In genomic region chr2:69770747-69771146, GRCh38 we compare ENCODE assay signal across 13 cellular contexts. TPM values are rescaled to one million over a fixed set of nuclear protein-coding genes. Genes with fewer than 3 reads are reported as not detected.
DNase-seq lines count a peak whose midpoint lies in the region; ATAC-seq, FAIRE-seq and TF ChIP-seq lines count a peak whose summit lies in the region.
"Had no signal": no experiment of that assay in that cellular context is flagged by ENCODE, and none has a peak within 500 bp of the region (broad histone marks: within the 10 kb centered on the region; RNA-seq: fewer than 3 reads in every experiment).

No MANE protein-coding gene starts in this region.

- POLR2A ChIA-PET in activated CD8-positive, alpha-beta T cell treated with anti-CD3 and anti-CD28 coated beads, Interleukin-2, amount 10 ng/mL, durations not matched to agents 7 days and 5 days (lab: Charles Lee): no interaction called here
- POLR2A ChIA-PET in activated CD8-positive, alpha-beta T cell treated with anti-CD3 and anti-CD28 coated beads for 36 hours (lab: Charles Lee): interaction anchor here (0.9 kb wide), 1 partner anchor 24 kb away, joined by 3 read pairs; no protein-coding TSS in a partner anchor
- POLR2A ChIA-PET in K562 (lab: Yijun Ruan, JAX): no interaction called here

- peak overlapping the region; percentile 5; the same call in 1 of the 2 replicates for H2AFZ ChIP-seq in K562 (ENCODE audit: low read depth, low read length)

- H3K4me1 ChIP-seq in K562 (replicated peaks in 1 of 2; ENCODE audit: control insufficient read depth in 2 of 2, insufficient read depth in 2 of 2, low read length in 2 of 2) (peaks cover 14 to 19% of the 10 kb centered on the region in 2 experiments; a peak in 4 of 5 replicates), thyroid gland (peaks cover 11 to 51% of the 10 kb centered on the region in 2 donors)

- H3K9me3 Mint-ChIP-seq in activated CD8-positive, alpha-beta T cell treated with anti-CD3 and anti-CD28 coated beads, Interleukin-2, amount 10 ng/mL, durations not matched to agents 7 days and 5 days (ENCODE audit: insufficient read depth): no peaks in the 10 kb centered on the region
- no peaks in the 10 kb centered on the region for H3K9me3 Mint-ChIP-seq in activated CD8-positive, alpha-beta T cell treated with anti-CD3 and anti-CD28 coated beads for 36 hours
- H3K9me3 Mint-ChIP-seq: naive thymus-derived CD8-positive, alpha-beta T cell; WTC11 had no signal

- TF ChIP-seq EP300 in K562 (IDR thresholded peaks at IDR 0.05; ENCODE audit: low read length): no peak

- H3K36me3 Mint-ChIP-seq in activated CD8-positive, alpha-beta T cell treated with anti-CD3 and anti-CD28 coated beads, Interleukin-2, amount 10 ng/mL, durations not matched to agents 7 days and 5 days (ENCODE audit: low read depth): peaks cover 13% of the 10 kb centered on the region
- H3K36me3 Mint-ChIP-seq in activated CD8-positive, alpha-beta T cell treated with anti-CD3 and anti-CD28 coated beads for 36 hours (ENCODE audit: low read depth): no peaks in the 10 kb centered on the region
- H3K36me3 Mint-ChIP-seq: naive thymus-derived CD8-positive, alpha-beta T cell; WTC11 had no signal

- H3K4me2 ChIP-seq in K562 (ENCODE audit: insufficient read depth, low read length): no peak overlapping the region; the same call in 1 of the 2 replicates

- no peak overlapping the region for H3K9ac ChIP-seq in K562 (ENCODE audit: insufficient read depth in 1 of 2, low read depth in 2 of 2, low read length in 2 of 2)

- H3K4me1 Mint-ChIP-seq in activated CD8-positive, alpha-beta T cell treated with anti-CD3 and anti-CD28 coated beads, Interleukin-2, amount 10 ng/mL, durations not matched to agents 7 days and 5 days (ENCODE audit: low read depth): peaks cover 79% of the 10 kb centered on the region
- H3K4me1 Mint-ChIP-seq in activated CD8-positive, alpha-beta T cell treated with anti-CD3 and anti-CD28 coated beads for 36 hours (ENCODE audit: low read depth): peaks cover 60% of the 10 kb centered on the region

- H3K4me3 ChIP-seq in K562: no peak overlapping the region
- no peak overlapping the region for H3K4me3 ChIP-seq in thyroid gland (replicated peaks in 1 of 3)
- H3K4me3 ChIP-seq: heart right ventricle had no signal

- H3K36me3 ChIP-seq in K562 (ENCODE audit: control insufficient read depth, insufficient read depth, low read length) (no peaks in the 10 kb centered on the region), thyroid gland (no peaks in the 10 kb centered on the region)
- H3K36me3 ChIP-seq: heart right ventricle had no signal

- no TSS peak for BruUV-seq in K562 (replicated peaks; lab: Mats Ljungman, UMichigan)

- FAIRE-seq in K562 (lab: Jason Lieb, UNC): no peak

- no peak for TF ChIP-seq CTCF in activated CD8-positive, alpha-beta T cell treated with anti-CD3 and anti-CD28 coated beads for 36 hours (IDR thresholded peaks at IDR 0.05)
- TF ChIP-seq CTCF in K562 (IDR thresholded peaks at IDR 0.05 in 2 of 3, conservative IDR thresholded peaks at IDR 0.05 in 1 of 3; ENCODE audit: insufficient read depth in 2 of 3, low read depth in 1 of 3, low read length in 3 of 3): no peak
- TF ChIP-seq CTCF in thyroid gland (IDR thresholded peaks at IDR 0.05): no peak

- H3K79me2 ChIP-seq in K562 (ENCODE audit: control insufficient read depth, insufficient read depth, low read length): no peaks in the 10 kb centered on the region

- ATAC-seq in activated CD8-positive, alpha-beta T cell treated with anti-CD3 and anti-CD28 coated beads, Interleukin-2, amount 10 ng/mL, durations not matched to agents 7 days and 5 days: no peak
- no peak for ATAC-seq in activated CD8-positive, alpha-beta T cell treated with anti-CD3 and anti-CD28 coated beads for 36 hours
- ATAC-seq in K562: no peak
- ATAC-seq in left colon: peak; percentile 31
- ATAC-seq in GM21360 (IDR thresholded peaks at IDR 0.05; ENCODE audit: unreplicated experiment): no peak
- no peak for ATAC-seq in HG03025 (IDR thresholded peaks at IDR 0.05; ENCODE audit: low FRiP score, unreplicated experiment)
- ATAC-seq: naive thymus-derived CD8-positive, alpha-beta T cell; WTC11 had no signal

- no peaks in the 10 kb centered on the region for H3K9me1 ChIP-seq in K562 (ENCODE audit: control insufficient read depth, insufficient read depth, low read length)

- peak overlapping the region; percentile 10 for H3K4me3 Mint-ChIP-seq in activated CD8-positive, alpha-beta T cell treated with anti-CD3 and anti-CD28 coated beads, Interleukin-2, amount 10 ng/mL, durations not matched to agents 7 days and 5 days
- no peak overlapping the region for H3K4me3 Mint-ChIP-seq in activated CD8-positive, alpha-beta T cell treated with anti-CD3 and anti-CD28 coated beads for 36 hours
- H3K4me3 Mint-ChIP-seq: WTC11 had no signal

- no peaks in the 10 kb centered on the region for H3K27me3 Mint-ChIP-seq in activated CD8-positive, alpha-beta T cell treated with anti-CD3 and anti-CD28 coated beads, Interleukin-2, amount 10 ng/mL, durations not matched to agents 7 days and 5 days (ENCODE audit: low read depth)
- no peaks in the 10 kb centered on the region for H3K27me3 Mint-ChIP-seq in activated CD8-positive, alpha-beta T cell treated with anti-CD3 and anti-CD28 coated beads for 36 hours
- H3K27me3 Mint-ChIP-seq: naive thymus-derived CD8-positive, alpha-beta T cell had no signal

- H3K27me3 ChIP-seq in K562 (ENCODE audit: control insufficient read depth in 2 of 2, insufficient read depth in 2 of 2, low read length in 2 of 2) (no peaks in the 10 kb centered on the region), thyroid gland (no peaks in the 10 kb centered on the region)
- H3K27me3 ChIP-seq: heart right ventricle had no signal

- H4K20me1 ChIP-seq in K562 (replicated peaks; ENCODE audit: control insufficient read depth, insufficient read depth, low read length): no peaks in the 10 kb centered on the region

- in situ Hi-C loops in K562 (cut with MboI): no loop called here

- TF ChIP-seq POLR2A in K562 (conservative IDR thresholded peaks at IDR 0.05): no peak
- TF ChIP-seq POLR2A in thyroid gland (IDR thresholded peaks at IDR 0.05): no peak

- no peak for TF ChIP-seq RAD21 in K562 (CRISPR knock-in tag; conservative IDR thresholded peaks at IDR 0.05 in 1 of 2, IDR thresholded peaks at IDR 0.05 in 1 of 2)

- intact Hi-C loops in activated CD8-positive, alpha-beta T cell treated with anti-CD3 and anti-CD28 coated beads for 36 hours (cut with micrococcal nuclease): loop anchor here (5.0 kb wide), 1 partner anchor 47 kb away; no protein-coding TSS in a partner anchor
- intact Hi-C loops in K562 (cut with micrococcal nuclease): no loop called here
- intact Hi-C loops in left colon (cut with DNase I, micrococcal nuclease): no loop called here
- intact Hi-C loops in thyroid gland (cut with DNase I): no loop called here

- peak overlapping the region; percentile 82 for H3K27ac Mint-ChIP-seq in activated CD8-positive, alpha-beta T cell treated with anti-CD3 and anti-CD28 coated beads, Interleukin-2, amount 10 ng/mL, durations not matched to agents 7 days and 5 days
- no peak overlapping the region for H3K27ac Mint-ChIP-seq in activated CD8-positive, alpha-beta T cell treated with anti-CD3 and anti-CD28 coated beads for 36 hours
- H3K27ac Mint-ChIP-seq: WTC11 had no signal

- WGBS in K562 (ENCODE audit: insufficient coverage, low coverage, missing lambda C conversion rate): 71% methylated on average over 10 of the region's 10 CpGs
- WGBS in thyroid gland, 2 donors: 95% methylated on average over 10 of the region's 10 CpGs

- no peak overlapping the region; the same call in 2 of the 3 replicates for H3K27ac ChIP-seq in K562 (ENCODE audit: extremely low read depth, low read depth, low read length)
- peak overlapping the region in 2 of 3 donors; percentile 50 to 65 for H3K27ac ChIP-seq in thyroid gland

- H3K9me3 ChIP-seq in K562 (replicated peaks; ENCODE audit: control insufficient read depth, insufficient read depth, low read depth, low read length) (no peaks in the 10 kb centered on the region), thyroid gland (no peaks in the 10 kb centered on the region)

- DNase-seq in activated CD8-positive, alpha-beta T cell treated with anti-CD3 and anti-CD28 coated beads, Interleukin-2, amount 10 ng/mL, durations not matched to agents 7 days and 5 days: no peak
- DNase-seq in activated CD8-positive, alpha-beta T cell treated with anti-CD3 and anti-CD28 coated beads for 36 hours: no peak
- DNase-seq in K562 (ENCODE audit: extremely low read depth in 1 of 4, low spot score in 3 of 4): no peak
- peak in 1 of 2 donors; percentile 16 for DNase-seq in left colon
- DNase-seq in thyroid gland: no peak
- no peak for DNase-seq in NCI-H2029 treated with DMSO at 0.1 percent for 48 hours (lab: John Stamatoyannopoulos, UW)
- DNase-seq: DMS 273 treated with DMSO at 0.1 percent for 48 hours, NCI-H2107 had no signal

- CTCF ChIA-PET in activated CD8-positive, alpha-beta T cell treated with anti-CD3 and anti-CD28 coated beads, Interleukin-2, amount 10 ng/mL, durations not matched to agents 7 days and 5 days (lab: Charles Lee): interaction anchor here (1.3 to 1.5 kb wide), 3 partner anchors 9 to 46 kb away, joined by 3 to 5 read pairs (median 4); no protein-coding TSS in a partner anchor
- CTCF ChIA-PET in activated CD8-positive, alpha-beta T cell treated with anti-CD3 and anti-CD28 coated beads for 36 hours (lab: Charles Lee): interaction anchor here (2.8 to 2.9 kb wide), 2 partner anchors 46 kb away, joined by 9 to 10 read pairs; no protein-coding TSS in a partner anchor
- CTCF ChIA-PET in K562 (lab: Yijun Ruan, JAX; ENCODE audit: low intra/inter-chr PET ratio): no interaction called here

RNA-seq across cellular contexts. Expression of gene ANXA4, which starts 28.8 kb away (rescaled TPM):
- 10 to 100 TPM; 53.5 to 59.5 TPM for total RNA-seq in activated CD8-positive, alpha-beta T cell treated with anti-CD3 and anti-CD28 coated beads, Interleukin-2, amount 10 ng/mL, durations not matched to agents 7 days and 5 days
- 10 to 100 TPM; 14.6 to 17.5 TPM for total RNA-seq in activated CD8-positive, alpha-beta T cell treated with anti-CD3 and anti-CD28 coated beads for 36 hours
- 15.5 and 15.8 TPM in 2 replicates for total RNA-seq in K562 (2011; cell fraction: chromatin; rRNA removed; ENCODE audit: low replicate concordance)
- 8.4 and 9.0 TPM in 2 replicates for total RNA-seq in K562 (2011; cell fraction: nucleolus; rRNA removed)
- 12.1 and 16.6 TPM in 2 replicates for total RNA-seq in K562 (2011; cell fraction: nucleoplasm; rRNA removed)
- total RNA-seq in K562 (2014; rRNA removed): 7.5 and 10.9 TPM in 2 replicates
- 3.0 and 3.7 TPM in 2 replicates for total RNA-seq in K562 (2014; rRNA removed; fragmentation: Illumina TruSeq; extraction: Trizol)
- 2.9 and 3.4 TPM in 2 replicates for total RNA-seq in K562 (2015; rRNA removed; fragmentation: Illumina TruSeq; extraction: Trizol)
- 11.8 and 12.7 TPM in 2 replicates for total RNA-seq in K562 (2021)
- 9.5 and 11.7 TPM in 2 replicates for polyA plus RNA-seq in K562 (2011; rRNA removed)
- 9.1 and 15.4 TPM in 2 replicates for polyA plus RNA-seq in K562 (2011; cell fraction: cytosol; rRNA removed)
- 7.3 and 16.5 TPM in 2 replicates for polyA plus RNA-seq in K562 (2011; cell fraction: nucleus; rRNA removed)
- 16.0 and 34.4 TPM in 2 replicates for polyA plus RNA-seq in K562 (2012)
- 13.6 and 16.1 TPM in 2 replicates for polyA plus RNA-seq in K562 (2014; fragmentation: Illumina TruSeq; extraction: Trizol)
- 10 to 100 TPM; 11.6 to 13.2 TPM for polyA plus RNA-seq in K562 (2014; fragmentation: Nextera tagmentation; extraction: Ambion mirVana)
- polyA plus RNA-seq in K562 (2014; rRNA removed): 10.2 and 10.9 TPM in 2 replicates
- 7.3 and 14.4 TPM in 2 replicates for polyA minus RNA-seq in K562 (2011; rRNA and poly(A)+ RNA removed)
- polyA minus RNA-seq in K562 (2011; cell fraction: cytosol; rRNA and poly(A)+ RNA removed): 5.4 and 8.7 TPM in 2 replicates
- 5.4 and 10.0 TPM in 2 replicates for polyA minus RNA-seq in K562 (2011; cell fraction: nucleus; rRNA and poly(A)+ RNA removed)
- total RNA-seq in left colon: 100 to 1,000 TPM; 271 to 289 TPM
- total RNA-seq in thyroid gland: 100 to 1,000 TPM in 1 of 4 donors, 10 to 100 TPM in 3; 72.0 to 101 (median 82.5) TPM

RNA-seq across cellular contexts. Expression of gene GMCL1, which starts 58.7 kb away (rescaled TPM):
- 10 to 100 TPM; 25.4 to 31.6 TPM for total RNA-seq in activated CD8-positive, alpha-beta T cell treated with anti-CD3 and anti-CD28 coated beads, Interleukin-2, amount 10 ng/mL, durations not matched to agents 7 days and 5 days
- total RNA-seq in activated CD8-positive, alpha-beta T cell treated with anti-CD3 and anti-CD28 coated beads for 36 hours: 10 to 100 TPM; 18.1 to 20.4 TPM
- total RNA-seq in K562 (2011; cell fraction: chromatin; rRNA removed; ENCODE audit: low replicate concordance): 10.8 and 41.5 TPM in 2 replicates
- 5.8 and 8.2 TPM in 2 replicates for total RNA-seq in K562 (2011; cell fraction: nucleolus; rRNA removed)
- 15.5 and 33.4 TPM in 2 replicates for total RNA-seq in K562 (2011; cell fraction: nucleoplasm; rRNA removed)
- total RNA-seq in K562 (2014; rRNA removed) (15.2 and 20.9 TPM in 2 replicates), K562 (2014; rRNA removed; fragmentation: Illumina TruSeq; extraction: Trizol) (20.0 and 21.8 TPM in 2 replicates), K562 (2015; rRNA removed; fragmentation: Illumina TruSeq; extraction: Trizol) (13.4 and 15.0 TPM in 2 replicates), K562 (2021) (18.6 and 18.7 TPM in 2 replicates), left colon (10 to 100 TPM; 22.8 to 27.2 TPM), thyroid gland (10 to 100 TPM; 15.1 to 19.8 (median 17.1) TPM)
- polyA plus RNA-seq in K562 (2011; rRNA removed) (19.3 and 27.3 TPM in 2 replicates), K562 (2014; fragmentation: Illumina TruSeq; extraction: Trizol) (21.3 and 26.2 TPM in 2 replicates), K562 (2014; fragmentation: Nextera tagmentation; extraction: Ambion mirVana) (1 to 10 TPM; 7.0 to 8.1 TPM), K562 (2014; rRNA removed) (15.4 and 18.1 TPM in 2 replicates)
- 6.4 and 14.0 TPM in 2 replicates for polyA plus RNA-seq in K562 (2011; cell fraction: cytosol; rRNA removed)
- 5.9 and 9.6 TPM in 2 replicates for polyA plus RNA-seq in K562 (2011; cell fraction: nucleus; rRNA removed)
- 14.6 and 16.4 TPM in 2 replicates for polyA plus RNA-seq in K562 (2012)
- 20.2 and 29.6 TPM in 2 replicates for polyA minus RNA-seq in K562 (2011; rRNA and poly(A)+ RNA removed)
- polyA minus RNA-seq in K562 (2011; cell fraction: cytosol; rRNA and poly(A)+ RNA removed): 7.8 and 13.7 TPM in 2 replicates
- 5.1 TPM in 2 replicates for polyA minus RNA-seq in K562 (2011; cell fraction: nucleus; rRNA and poly(A)+ RNA removed)
